Comparison of ENCODE assay signal across 13 cellular contexts in genomic region chr2:108958002-108958401, GRCh38. TPM values are rescaled to one million over a fixed set of nuclear protein-coding genes. Genes with fewer than 3 reads are reported as not detected.
DNase-seq lines count a peak whose midpoint lies in the region; ATAC-seq and TF ChIP-seq lines count a peak whose summit lies in the region.
"Had no signal": no experiment of that assay in that cellular context is flagged by ENCODE, and none has a peak within 500 bp of the region (broad histone marks: within the 10 kb centered on the region; RNA-seq: fewer than 3 reads in every experiment).

No MANE protein-coding gene starts in this region.

- DNase-seq in activated CD8-positive, alpha-beta T cell treated with anti-CD3 and anti-CD28 coated beads for 36 hours, result no peak
- no peak for DNase-seq in activated CD8-positive, alpha-beta T cell treated with anti-CD3 and anti-CD28 coated beads, Interleukin-2, amount 10 ng/mL, durations not matched to agents 7 days and 5 days
- peak; percentile 33 to 52 for DNase-seq in Caco-2
- DNase-seq in activated naive CD8-positive, alpha-beta T cell treated with anti-CD3 and anti-CD28 coated beads, Interleukin-2, amount 50 U/mL, for 24 hours, result no peak
- no peak for DNase-seq in ACHN
- no peak for DNase-seq in stimulated activated CD4-positive, alpha-beta T cell treated with anti-CD3 and anti-CD28 coated beads, Interleukin-2, amount 100 ng/mL, for 48 hours
- DNase-seq in RPMI8226, result no peak
- DNase-seq: EL, uterus, WERI-Rb-1 had no signal

- H3K4me1 ChIP-seq in Caco-2, result peaks cover 29% of the 10 kb centered on the region
- H3K4me1 ChIP-seq: uterus had no signal

- no peaks in the 10 kb centered on the region for H3K36me3 ChIP-seq in Caco-2 (ENCODE audit: control insufficient read depth, insufficient read depth, low read length)
- H3K36me3 ChIP-seq: uterus, WERI-Rb-1 had no signal

- no peak for ATAC-seq in activated CD8-positive, alpha-beta T cell treated with anti-CD3 and anti-CD28 coated beads for 36 hours
- ATAC-seq in activated CD8-positive, alpha-beta T cell treated with anti-CD3 and anti-CD28 coated beads, Interleukin-2, amount 10 ng/mL, durations not matched to agents 7 days and 5 days, result no peak
- ATAC-seq in activated naive CD8-positive, alpha-beta T cell treated with anti-CD3 and anti-CD28 coated beads, Interleukin-2, amount 50 U/mL, for 24 hours, result no peak
- ATAC-seq: stimulated activated memory B cell treated with anti-CD40 and anti-IgM and Interleukin-4, amounts not matched to agents 10 μg/mL and 1 μg/mL and 100 μg/mL, for 72 hours had no signal

- H3K27me3 Mint-ChIP-seq in activated CD8-positive, alpha-beta T cell treated with anti-CD3 and anti-CD28 coated beads for 36 hours, result no peaks in the 10 kb centered on the region
- H3K27me3 Mint-ChIP-seq in activated CD8-positive, alpha-beta T cell treated with anti-CD3 and anti-CD28 coated beads, Interleukin-2, amount 10 ng/mL, durations not matched to agents 7 days and 5 days (ENCODE audit: low read depth), result no peaks in the 10 kb centered on the region
- H3K27me3 Mint-ChIP-seq in Caco-2 (ENCODE audit: insufficient read depth, unreplicated experiment) (no peaks in the 10 kb centered on the region), nephron (ENCODE audit: low read depth) (peaks cover 12% of the 10 kb centered on the region)
- H3K27me3 Mint-ChIP-seq in activated naive CD8-positive, alpha-beta T cell treated with anti-CD3 and anti-CD28 coated beads, Interleukin-2, amount 50 U/mL, for 24 hours, result no peaks in the 10 kb centered on the region

- CTCF ChIA-PET in activated CD8-positive, alpha-beta T cell treated with anti-CD3 and anti-CD28 coated beads for 36 hours (lab: Charles Lee), result interaction anchor here (1.0 to 3.0 kb wide), 4 partner anchors 11 to 175 kb away, joined by 3 to 26 read pairs (median 6); no protein-coding TSS in a partner anchor
- CTCF ChIA-PET in activated CD8-positive, alpha-beta T cell treated with anti-CD3 and anti-CD28 coated beads, Interleukin-2, amount 10 ng/mL, durations not matched to agents 7 days and 5 days (lab: Charles Lee), result interaction anchor here (0.6 to 1.5 kb wide), 4 partner anchors 12 to 552 kb away, joined by 3 to 5 read pairs (median 3); no protein-coding TSS in a partner anchor
- CTCF ChIA-PET in Caco-2 (lab: Charles Lee), result interaction anchor here (0.6 to 1.4 kb wide), 3 partner anchors 11 to 83 kb away, joined by 3 to 4 read pairs (median 3); no protein-coding TSS in a partner anchor

- peak overlapping the region; percentile 64 for H3K27ac Mint-ChIP-seq in activated CD8-positive, alpha-beta T cell treated with anti-CD3 and anti-CD28 coated beads for 36 hours
- no peak overlapping the region for H3K27ac Mint-ChIP-seq in activated CD8-positive, alpha-beta T cell treated with anti-CD3 and anti-CD28 coated beads, Interleukin-2, amount 10 ng/mL, durations not matched to agents 7 days and 5 days
- H3K27ac Mint-ChIP-seq in Caco-2 (ENCODE audit: unreplicated experiment) (peak overlapping the region; percentile 75), nephron (peak overlapping the region; percentile 70 to 84 (median 71))
- H3K27ac Mint-ChIP-seq in activated naive CD8-positive, alpha-beta T cell treated with anti-CD3 and anti-CD28 coated beads, Interleukin-2, amount 50 U/mL, for 24 hours, result no peak overlapping the region
- H3K27ac Mint-ChIP-seq: stimulated activated memory B cell treated with anti-CD40 and anti-IgM and Interleukin-4, amounts not matched to agents 10 μg/mL and 1 μg/mL and 100 μg/mL, for 72 hours had no signal

- in situ Hi-C loops in ACHN (cut with HindIII; ENCODE audit: low pct_ligation_motif_present, low pct_unique_long_range_greater_than_20kb, low sequenced_read_pairs), result no loop called here

- no peak overlapping the region for H3K4me3 ChIP-seq in Caco-2 (ENCODE audit: low read depth, low read length)
- H3K4me3 ChIP-seq: uterus had no signal

- peaks cover 48% of the 10 kb centered on the region for H3K4me1 Mint-ChIP-seq in activated CD8-positive, alpha-beta T cell treated with anti-CD3 and anti-CD28 coated beads for 36 hours (ENCODE audit: low read depth)
- H3K4me1 Mint-ChIP-seq in activated CD8-positive, alpha-beta T cell treated with anti-CD3 and anti-CD28 coated beads, Interleukin-2, amount 10 ng/mL, durations not matched to agents 7 days and 5 days (ENCODE audit: low read depth), result peaks cover 9% of the 10 kb centered on the region
- H3K4me1 Mint-ChIP-seq in Caco-2 (ENCODE audit: low read depth, unreplicated experiment), result peaks cover 21% of the 10 kb centered on the region
- H3K4me1 Mint-ChIP-seq in activated naive CD8-positive, alpha-beta T cell treated with anti-CD3 and anti-CD28 coated beads, Interleukin-2, amount 50 U/mL, for 24 hours, result peaks cover 29% of the 10 kb centered on the region
- H3K4me1 Mint-ChIP-seq in nephron, result peaks cover 11% of the 10 kb centered on the region
- H3K4me1 Mint-ChIP-seq: stimulated activated memory B cell treated with anti-CD40 and anti-IgM and Interleukin-4, amounts not matched to agents 10 μg/mL and 1 μg/mL and 100 μg/mL, for 72 hours had no signal

- POLR2A ChIA-PET in activated CD8-positive, alpha-beta T cell treated with anti-CD3 and anti-CD28 coated beads for 36 hours (lab: Charles Lee), result interaction anchor here (0.8 kb wide), 1 partner anchor 10 kb away, joined by 3 read pairs; no protein-coding TSS in a partner anchor
- POLR2A ChIA-PET in activated CD8-positive, alpha-beta T cell treated with anti-CD3 and anti-CD28 coated beads, Interleukin-2, amount 10 ng/mL, durations not matched to agents 7 days and 5 days (lab: Charles Lee), result no interaction called here
- POLR2A ChIA-PET in Caco-2 (lab: Charles Lee), result no interaction called here

- no peaks in the 10 kb centered on the region for H3K27me3 ChIP-seq in Caco-2 (replicated peaks; ENCODE audit: control insufficient read depth, insufficient read depth, low read length)
- H3K27me3 ChIP-seq: uterus had no signal

- TF ChIP-seq CTCF in activated CD8-positive, alpha-beta T cell treated with anti-CD3 and anti-CD28 coated beads for 36 hours (IDR thresholded peaks at IDR 0.05), result no peak
- no peak for TF ChIP-seq CTCF in Caco-2 (IDR thresholded peaks at IDR 0.05; ENCODE audit: insufficient read depth in 1 of 2, low read depth in 1 of 2, low read length in 1 of 2, severe bottlenecking in 1 of 2, unreplicated experiment in 1 of 2)
- TF ChIP-seq CTCF in nephron (IDR thresholded peaks at IDR 0.05; ENCODE audit: unreplicated experiment in 3 of 3), result no peak

- no peaks in the 10 kb centered on the region for H3K9me3 ChIP-seq in Caco-2
- H3K9me3 ChIP-seq: uterus had no signal

- peak overlapping the region; percentile 55 for H3K4me3 Mint-ChIP-seq in activated CD8-positive, alpha-beta T cell treated with anti-CD3 and anti-CD28 coated beads for 36 hours
- no peak overlapping the region for H3K4me3 Mint-ChIP-seq in activated CD8-positive, alpha-beta T cell treated with anti-CD3 and anti-CD28 coated beads, Interleukin-2, amount 10 ng/mL, durations not matched to agents 7 days and 5 days
- H3K4me3 Mint-ChIP-seq in Caco-2 (ENCODE audit: unreplicated experiment) (peak overlapping the region; percentile 37), nephron (peak overlapping the region in 1 of 3 experiments; percentile 2)
- H3K4me3 Mint-ChIP-seq in activated naive CD8-positive, alpha-beta T cell treated with anti-CD3 and anti-CD28 coated beads, Interleukin-2, amount 50 U/mL, for 24 hours, result peak overlapping the region; percentile 10
- H3K4me3 Mint-ChIP-seq: stimulated activated memory B cell treated with anti-CD40 and anti-IgM and Interleukin-4, amounts not matched to agents 10 μg/mL and 1 μg/mL and 100 μg/mL, for 72 hours had no signal

- peaks cover 4% of the 10 kb centered on the region for H3K9me3 Mint-ChIP-seq in activated CD8-positive, alpha-beta T cell treated with anti-CD3 and anti-CD28 coated beads for 36 hours
- no peaks in the 10 kb centered on the region for H3K9me3 Mint-ChIP-seq in activated CD8-positive, alpha-beta T cell treated with anti-CD3 and anti-CD28 coated beads, Interleukin-2, amount 10 ng/mL, durations not matched to agents 7 days and 5 days (ENCODE audit: insufficient read depth)
- peaks cover 8% of the 10 kb centered on the region for H3K9me3 Mint-ChIP-seq in Caco-2 (ENCODE audit: unreplicated experiment)
- peaks cover 4% of the 10 kb centered on the region for H3K9me3 Mint-ChIP-seq in activated naive CD8-positive, alpha-beta T cell treated with anti-CD3 and anti-CD28 coated beads, Interleukin-2, amount 50 U/mL, for 24 hours
- H3K9me3 Mint-ChIP-seq in nephron, result peaks cover 10% of the 10 kb centered on the region
- H3K9me3 Mint-ChIP-seq: stimulated activated memory B cell treated with anti-CD40 and anti-IgM and Interleukin-4, amounts not matched to agents 10 μg/mL and 1 μg/mL and 100 μg/mL, for 72 hours had no signal

- BruUV-seq in Caco-2 (replicated peaks; lab: Mats Ljungman, UMichigan), result no TSS peak

- no peaks in the 10 kb centered on the region for H3K36me3 Mint-ChIP-seq in activated CD8-positive, alpha-beta T cell treated with anti-CD3 and anti-CD28 coated beads for 36 hours (ENCODE audit: low read depth)
- H3K36me3 Mint-ChIP-seq in activated CD8-positive, alpha-beta T cell treated with anti-CD3 and anti-CD28 coated beads, Interleukin-2, amount 10 ng/mL, durations not matched to agents 7 days and 5 days (ENCODE audit: low read depth), result no peaks in the 10 kb centered on the region
- H3K36me3 Mint-ChIP-seq in Caco-2 (ENCODE audit: insufficient read depth, unreplicated experiment) (peaks cover 5% of the 10 kb centered on the region), nephron (ENCODE audit: low read depth) (peaks cover 5% of the 10 kb centered on the region)
- H3K36me3 Mint-ChIP-seq in activated naive CD8-positive, alpha-beta T cell treated with anti-CD3 and anti-CD28 coated beads, Interleukin-2, amount 50 U/mL, for 24 hours (ENCODE audit: low read depth), result no peaks in the 10 kb centered on the region
- H3K36me3 Mint-ChIP-seq: stimulated activated memory B cell treated with anti-CD40 and anti-IgM and Interleukin-4, amounts not matched to agents 10 μg/mL and 1 μg/mL and 100 μg/mL, for 72 hours had no signal

- intact Hi-C loops in activated CD8-positive, alpha-beta T cell treated with anti-CD3 and anti-CD28 coated beads for 36 hours (cut with micrococcal nuclease), result no loop called here
- intact Hi-C loops in Caco-2 (cut with micrococcal nuclease; ENCODE audit: unreplicated experiment), result loop anchor here (2.0 kb wide), 1 partner anchor 25 kb away; no protein-coding TSS in a partner anchor

RNA-seq across cellular contexts. Expression of gene EDAR, which starts 31.0 kb away (rescaled TPM):
- total RNA-seq in activated CD8-positive, alpha-beta T cell treated with anti-CD3 and anti-CD28 coated beads for 36 hours, result under 1 TPM; 0.09 to 0.11 TPM
- not detected for total RNA-seq in activated CD8-positive, alpha-beta T cell treated with anti-CD3 and anti-CD28 coated beads, Interleukin-2, amount 10 ng/mL, durations not matched to agents 7 days and 5 days
- total RNA-seq in Caco-2 (2022), result 0.82 and 0.95 TPM in 2 replicates
- total RNA-seq: RPMI7951 had no signal

Comparison
In these comparisons a context has a peak if more than half of its experiments do, and no peak if none do; other contexts are left out.
1. H3K27ac Mint-ChIP-seq: peak in activated CD8-positive, alpha-beta T cell treated with anti-CD3 and anti-CD28 coated beads for 36 hours (single experiment), Caco-2 (single experiment) and nephron (3 of 3); none in activated CD8-positive, alpha-beta T cell treated with anti-CD3 and anti-CD28 coated beads, Interleukin-2, amount 10 ng/mL, durations not matched to agents 7 days and 5 days (single experiment) and activated naive CD8-positive, alpha-beta T cell treated with anti-CD3 and anti-CD28 coated beads, Interleukin-2, amount 50 U/mL, for 24 hours (single experiment).
2. DNase-seq: peak in Caco-2 (2 of 2); none in activated CD8-positive, alpha-beta T cell treated with anti-CD3 and anti-CD28 coated beads for 36 hours (single experiment), activated CD8-positive, alpha-beta T cell treated with anti-CD3 and anti-CD28 coated beads, Interleukin-2, amount 10 ng/mL, durations not matched to agents 7 days and 5 days (single experiment), activated naive CD8-positive, alpha-beta T cell treated with anti-CD3 and anti-CD28 coated beads, Interleukin-2, amount 50 U/mL, for 24 hours (single experiment), ACHN (single experiment), stimulated activated CD4-positive, alpha-beta T cell treated with anti-CD3 and anti-CD28 coated beads, Interleukin-2, amount 100 ng/mL, for 48 hours (0 of 2) and RPMI8226 (single experiment).